ENCODE assay signal across 9 cellular contexts in genomic region chr2:222572761-222573174, GRCh38.
DNase-seq lines count a peak whose midpoint lies in the region; ATAC-seq, FAIRE-seq and TF ChIP-seq lines count a peak whose summit lies in the region.
"Had no signal": no experiment of that assay in that cellular context is flagged by ENCODE, and none has a peak within 500 bp of the region (broad histone marks: within the 10 kb centered on the region; RNA-seq: fewer than 3 reads in every experiment).

No MANE protein-coding gene starts in this region.

- H2AFZ ChIP-seq in keratinocyte (ENCODE audit: control insufficient read depth, low read length) (no peak overlapping the region), OCI-LY7 (ENCODE audit: low read length) (no peak overlapping the region)

- no peaks in the 10 kb centered on the region for H3K27me3 ChIP-seq in adipocyte (replicated peaks; ENCODE audit: control insufficient read depth, insufficient read depth, low read length)
- no peaks in the 10 kb centered on the region for H3K27me3 ChIP-seq in keratinocyte (ENCODE audit: control insufficient read depth, extremely low read depth, insufficient read depth, low read length)
- H3K27me3 ChIP-seq in thyroid gland = no peaks in the 10 kb centered on the region

- peak overlapping the region; percentile 61 for H3K9ac ChIP-seq in adipocyte (ENCODE audit: low read length)
- no peak overlapping the region for H3K9ac ChIP-seq in keratinocyte (ENCODE audit: control insufficient read depth, extremely low read depth, insufficient read depth, low read length)

- H3K4me1 ChIP-seq in adipocyte (ENCODE audit: control insufficient read depth, insufficient read depth, low read length) = peaks cover 41% of the 10 kb centered on the region
- peaks cover 4% of the 10 kb centered on the region for H3K4me1 ChIP-seq in keratinocyte (ENCODE audit: control insufficient read depth, extremely low read depth, insufficient read depth, low read length)
- peaks cover 15 to 38% of the 10 kb centered on the region in 2 donors for H3K4me1 ChIP-seq in thyroid gland
- no peaks in the 10 kb centered on the region for H3K4me1 ChIP-seq in OCI-LY7 (ENCODE audit: insufficient read depth, low read length, poor library complexity, severe bottlenecking)

- H3K79me2 ChIP-seq in keratinocyte (ENCODE audit: control insufficient read depth, insufficient read depth, low read length) (peaks cover 2% of the 10 kb centered on the region), OCI-LY7 (ENCODE audit: insufficient read depth, low read depth, low read length) (no peaks in the 10 kb centered on the region; the same call in 1 of the 2 replicates)

- peak overlapping the region; percentile 41 for H3K27ac Mint-ChIP-seq in activated T-cell treated with anti-CD3 and anti-CD28 coated beads, Interleukin-2, amount 50 U/mL, for 72 hours

- intact Hi-C loops in thyroid gland (cut with DNase I) (no loop called here), OCI-LY7 (cut with micrococcal nuclease; ENCODE audit: unreplicated experiment) (no loop called here)

- FAIRE-seq in keratinocyte (lab: Jason Lieb, UNC) = peak; percentile 60

- H4K20me1 ChIP-seq in keratinocyte (ENCODE audit: control insufficient read depth, extremely low read depth, insufficient read depth, low read length) (no peaks in the 10 kb centered on the region), OCI-LY7 (ENCODE audit: insufficient read depth, low read length) (no peaks in the 10 kb centered on the region; the same call in 1 of the 2 replicates)

- H3K9me3 ChIP-seq in adipocyte (ENCODE audit: control insufficient read depth, low read length) = no peaks in the 10 kb centered on the region
- H3K9me3 ChIP-seq in keratinocyte (ENCODE audit: control insufficient read depth, low read depth, low read length) = no peaks in the 10 kb centered on the region
- no peaks in the 10 kb centered on the region for H3K9me3 ChIP-seq in thyroid gland
- H3K9me3 ChIP-seq in OCI-LY7 (ENCODE audit: low read length) = no peaks in the 10 kb centered on the region

- ATAC-seq in activated T-cell treated with anti-CD3 and anti-CD28 coated beads, Interleukin-2, amount 50 U/mL, for 72 hours (replicated peaks in 1 of 2) = no peak
- ATAC-seq in HG02678 (IDR thresholded peaks at IDR 0.05; ENCODE audit: unreplicated experiment) = no peak

- H3K9me2 ChIP-seq in OCI-LY7 (ENCODE audit: insufficient read depth, low read length) = no peaks in the 10 kb centered on the region

- DNase-seq in activated T-cell treated with anti-CD3 and anti-CD28 coated beads, Interleukin-2, amount 50 U/mL, for 72 hours = no peak
- no peak for DNase-seq in activated T-cell treated with anti-CD3 and anti-CD28 coated beads, Interleukin-2, amount 50 U/mL, for 1 hour
- DNase-seq in adipocyte (ENCODE audit: low read depth) (peak; percentile 68), keratinocyte (ENCODE audit: low read depth, low spot score) (no peak), thyroid gland (peak; percentile 66 to 68), OCI-LY7 (ENCODE audit: low spot score) (no peak), DMS153 (lab: John Stamatoyannopoulos, UW) (no peak)
- DNase-seq: SW 1271 had no signal

- peak overlapping the region; percentile 5 for H3K27ac ChIP-seq in keratinocyte (ENCODE audit: control insufficient read depth, insufficient read depth, low read length)
- peak overlapping the region; percentile 34 to 77 (median 56) for H3K27ac ChIP-seq in thyroid gland
- H3K27ac ChIP-seq in OCI-LY7 (ENCODE audit: low read depth, low read length, poor library complexity, severe bottlenecking) = no peak overlapping the region

- H3K36me3 Mint-ChIP-seq in activated T-cell treated with anti-CD3 and anti-CD28 coated beads, Interleukin-2, amount 50 U/mL, for 72 hours (ENCODE audit: insufficient read depth in 2 of 2) = peaks cover 3 to 16% of the 10 kb centered on the region in 2 donors

- CTCF ChIA-PET in OCI-LY7 (lab: Charles Lee; ENCODE audit: unreplicated experiment) = no interaction called here

- no peak for TF ChIP-seq CTCF in keratinocyte (optimal IDR thresholded peaks at IDR 0.05 in 1 of 3, IDR thresholded peaks at IDR 0.05 in 1 of 3, conservative IDR thresholded peaks at IDR 0.05 in 1 of 3; ENCODE audit: extremely low read depth in 1 of 3, insufficient read depth in 2 of 3, low read length in 3 of 3)
- TF ChIP-seq CTCF in thyroid gland (IDR thresholded peaks at IDR 0.05) = no peak
- TF ChIP-seq CTCF in OCI-LY7 (conservative IDR thresholded peaks at IDR 0.05; ENCODE audit: low read length) = no peak

- POLR2A ChIA-PET in OCI-LY7 (lab: Charles Lee) = interaction anchor here (0.6 kb wide), 1 partner anchor 142 kb away, joined by 6 read pairs; no protein-coding TSS in a partner anchor

- H3K4me3 ChIP-seq in adipocyte (ENCODE audit: low read length) (peak overlapping the region; percentile 29), keratinocyte (ENCODE audit: control insufficient read depth in 2 of 3, extremely low read depth in 1 of 3, insufficient read depth in 2 of 3, low read depth in 1 of 3, low read length in 3 of 3) (no peak overlapping the region), thyroid gland (replicated peaks in 1 of 3) (no peak overlapping the region), OCI-LY7 (ENCODE audit: low read depth, low read length, poor library complexity, severe bottlenecking) (no peak overlapping the region)

- 68 to 92% methylated on average over 1 of the region's 1 CpG for WGBS in thyroid gland, 2 donors

- H3K36me3 ChIP-seq in adipocyte (ENCODE audit: control insufficient read depth, insufficient read depth, low read length, severe bottlenecking) = peaks cover 18% of the 10 kb centered on the region
- peaks cover 3 to 14% of the 10 kb centered on the region in 2 experiments for H3K36me3 ChIP-seq in keratinocyte (ENCODE audit: control insufficient read depth in 2 of 2, extremely low read depth in 1 of 2, insufficient read depth in 2 of 2, low read length in 2 of 2)
- H3K36me3 ChIP-seq in thyroid gland = peaks cover 0 to 3% of the 10 kb centered on the region in 2 donors
- H3K36me3 ChIP-seq in OCI-LY7 (ENCODE audit: insufficient read depth, low read length) = peaks cover 89% of the 10 kb centered on the region

- no peak for TF ChIP-seq POLR2A in thyroid gland (IDR thresholded peaks at IDR 0.05)

- dilution Hi-C loops in keratinocyte (cut with MboI; ENCODE audit: extremely low pct_ligation_motif_present, low sequenced_read_pairs) = no loop called here

- no TSS peak for BruUV-seq in OCI-LY7 (replicated peaks; lab: Mats Ljungman, UMichigan)

- H3K4me3 Mint-ChIP-seq in activated T-cell treated with anti-CD3 and anti-CD28 coated beads, Interleukin-2, amount 50 U/mL, for 72 hours = no peak overlapping the region

- no peaks in the 10 kb centered on the region for H3K9me1 ChIP-seq in keratinocyte (ENCODE audit: control insufficient read depth, extremely low read depth, insufficient read depth, low read length)

- no peaks in the 10 kb centered on the region for H3K27me3 Mint-ChIP-seq in activated T-cell treated with anti-CD3 and anti-CD28 coated beads, Interleukin-2, amount 50 U/mL, for 72 hours (ENCODE audit: low read depth)

- H3K4me1 Mint-ChIP-seq in activated T-cell treated with anti-CD3 and anti-CD28 coated beads, Interleukin-2, amount 50 U/mL, for 72 hours (ENCODE audit: low read depth) = no peaks in the 10 kb centered on the region

- no peaks in the 10 kb centered on the region for H3K9me3 Mint-ChIP-seq in activated T-cell treated with anti-CD3 and anti-CD28 coated beads, Interleukin-2, amount 50 U/mL, for 72 hours

- H3K4me2 ChIP-seq in keratinocyte (ENCODE audit: control insufficient read depth, extremely low read depth, insufficient read depth, low read depth, low read length) (no peak overlapping the region), OCI-LY7 (ENCODE audit: low read length) (no peak overlapping the region)

Comparison
In these comparisons a context has a peak if more than half of its experiments do, and no peak if none do; other contexts are left out.
1. DNase-seq: peak in adipocyte (single experiment) and thyroid gland (2 of 2); none in activated T-cell treated with anti-CD3 and anti-CD28 coated beads, Interleukin-2, amount 50 U/mL, for 72 hours (0 of 2), activated T-cell treated with anti-CD3 and anti-CD28 coated beads, Interleukin-2, amount 50 U/mL, for 1 hour (single experiment), keratinocyte (single experiment), OCI-LY7 (single experiment) and DMS153 (single experiment).